Comparison of ENCODE assay signal across 8 cellular contexts in genomic region chr1:227793948-227794812, GRCh38. TPM values are rescaled to one million over a fixed set of nuclear protein-coding genes. Genes with fewer than 3 reads are reported as not detected.
A peak's percentile ranks its signal among the peaks of the same experiment; 100 is the strongest.
DNase-seq lines count a peak whose midpoint lies in the region; ATAC-seq and TF ChIP-seq lines count a peak whose summit lies in the region.

No MANE protein-coding gene starts in this region.

- H3K79me2 ChIP-seq in hepatocyte (no peaks in the 10 kb centered on the region), MM.1S (ENCODE audit: low read length) (no peaks in the 10 kb centered on the region)

- intact Hi-C loops in ascending aorta (cut with DNase I): no loop called here

- H3K4me2 ChIP-seq in hepatocyte: peak overlapping the region; percentile 59
- H3K4me2 ChIP-seq in MM.1S (ENCODE audit: low read depth, low read length): no peak overlapping the region

- CTCF ChIA-PET in HEK293 (lab: Yijun Ruan, JAX): interaction anchor here (0.6 to 1.2 kb wide), 2 partner anchors 12 to 32 kb away, joined by 3 to 4 read pairs; no protein-coding TSS in a partner anchor

- no peak overlapping the region for H3K9ac ChIP-seq in MM.1S (ENCODE audit: low read length)

- no peaks in the 10 kb centered on the region for H4K20me1 ChIP-seq in hepatocyte (ENCODE audit: insufficient read depth, poor library complexity, severe bottlenecking)
- no peaks in the 10 kb centered on the region for H4K20me1 ChIP-seq in MM.1S (ENCODE audit: insufficient read depth, low read length)

- no peaks in the 10 kb centered on the region for H3F3A ChIP-seq in MM.1S (ENCODE audit: insufficient read depth, low read length)

- H3K4me3 ChIP-seq in HEK293 (ENCODE audit: low read depth, low read length) (no peak overlapping the region), ascending aorta (no peak overlapping the region), hepatocyte (no peak overlapping the region), thoracic aorta (peak overlapping the region; percentile 24), MM.1S (ENCODE audit: low read length) (no peak overlapping the region)

- peak in 1 of 2 donors; percentile 80 for DNase-seq in ascending aorta (ENCODE audit: low spot score in 2 of 2)
- peak; percentile 60 for DNase-seq in hepatocyte (ENCODE audit: low spot score)
- no peak for DNase-seq in thoracic aorta (ENCODE audit: low spot score)
- DNase-seq in SIG-M5 (lab: John Stamatoyannopoulos, UW): no peak
- DNase-seq in MM.1S: no peak
- DNase-seq in NCI-H2227 (lab: John Stamatoyannopoulos, UW; ENCODE audit: unreplicated experiment): no peak
- no peak for DNase-seq in activated gamma-delta T cell treated with Interleukin-2 at 50 U/mL for 16 hours

- H3K4me1 ChIP-seq in HEK293 (ENCODE audit: control insufficient read depth, insufficient read depth, low read length) (no peaks in the 10 kb centered on the region), ascending aorta (peaks cover 8 to 13% of the 10 kb centered on the region in 2 donors), hepatocyte (ENCODE audit: insufficient read depth) (peaks cover 22% of the 10 kb centered on the region), thoracic aorta (ENCODE audit: control insufficient read depth in 1 of 2, low read depth in 2 of 2) (peaks cover 6 to 14% of the 10 kb centered on the region in 2 donors), MM.1S (ENCODE audit: low read length) (no peaks in the 10 kb centered on the region)

- POLR2A ChIA-PET in HEK293 (lab: Yijun Ruan, JAX): no interaction called here

- no peak for ATAC-seq in thoracic aorta (ENCODE audit: insufficient number of reproducible peaks, low FRiP score, low read depth)

- H2AFZ ChIP-seq in hepatocyte (no peak overlapping the region), MM.1S (ENCODE audit: low read length) (no peak overlapping the region)

- WGBS in hepatocyte (ENCODE audit: low lambda C conversion rate, missing lambda C conversion rate): 38% methylated on average over 12 of the region's 12 CpGs

- H3K9me2 ChIP-seq in hepatocyte (replicated peaks; ENCODE audit: insufficient read depth) (no peaks in the 10 kb centered on the region), MM.1S (replicated peaks; ENCODE audit: insufficient read depth, low read length) (no peaks in the 10 kb centered on the region)

- H3K27me3 ChIP-seq in ascending aorta (no peaks in the 10 kb centered on the region), hepatocyte (no peaks in the 10 kb centered on the region), thoracic aorta (replicated peaks; ENCODE audit: insufficient read depth) (no peaks in the 10 kb centered on the region), MM.1S (replicated peaks; ENCODE audit: insufficient read depth, low read length) (no peaks in the 10 kb centered on the region)

- H3K9me3 ChIP-seq in HEK293 (ENCODE audit: control insufficient read depth, insufficient read depth, low read depth, low read length) (no peaks in the 10 kb centered on the region), ascending aorta (no peaks in the 10 kb centered on the region), hepatocyte (ENCODE audit: low read depth) (no peaks in the 10 kb centered on the region), thoracic aorta (no peaks in the 10 kb centered on the region), MM.1S (replicated peaks; ENCODE audit: insufficient read depth, low read length) (no peaks in the 10 kb centered on the region)

- H3K27ac ChIP-seq in HEK293 (ENCODE audit: extremely low read depth, low read depth, low read length) (no peak overlapping the region), ascending aorta (peak overlapping the region; percentile 9 to 33), hepatocyte (peak overlapping the region; percentile 92), thoracic aorta (peak overlapping the region in 1 of 2 donors; percentile 25), MM.1S (ENCODE audit: low read length) (no peak overlapping the region)

- TF ChIP-seq CTCF in HEK293 (tag by site-specific recombination; IDR thresholded peaks at IDR 0.05) (no peak), ascending aorta (IDR thresholded peaks at IDR 0.05) (no peak), hepatocyte (IDR thresholded peaks at IDR 0.05; ENCODE audit: poor library complexity) (no peak), thoracic aorta (IDR thresholded peaks at IDR 0.05) (no peak), MM.1S (IDR thresholded peaks at IDR 0.05; ENCODE audit: low read length) (no peak)

- H3K36me3 ChIP-seq in HEK293 (ENCODE audit: control insufficient read depth in 2 of 2, insufficient read depth in 1 of 2, low read length in 2 of 2) (no peaks in the 10 kb centered on the region), ascending aorta (no peaks in the 10 kb centered on the region), hepatocyte (replicated peaks; ENCODE audit: insufficient read depth, low read depth) (no peaks in the 10 kb centered on the region), thoracic aorta (no peaks in the 10 kb centered on the region), MM.1S (replicated peaks; ENCODE audit: insufficient read depth, low read length) (no peaks in the 10 kb centered on the region)

TF ChIP-seq in HEK293, 187 proteins besides CTCF, POLR2A, EP300 and RAD21 (continues in another document):
- peak; percentile 65; the same call in 1 of the 2 replicates for TF ChIP-seq HIC1 (tag by site-specific recombination; IDR thresholded peaks at IDR 0.05)
- peak; percentile 55; the same call in 1 of the 2 replicates for TF ChIP-seq ZNF423 (tag by site-specific recombination; IDR thresholded peaks at IDR 0.05)
- no peak for TF ChIP-seq ZFP3 (tag by site-specific recombination; IDR thresholded peaks at IDR 0.05; ENCODE audit: low read depth)
- TF ChIP-seq IKZF3 (tag by site-specific recombination; IDR thresholded peaks at IDR 0.05): peak; percentile 77
- 0 out of 2 replicates have a peak, but pooled peaks have one; percentile 60 for TF ChIP-seq MZF1 (tag by site-specific recombination; IDR thresholded peaks at IDR 0.05; ENCODE audit: borderline replicate concordance)
- TF ChIP-seq ZNF157 (tag by site-specific recombination; IDR thresholded peaks at IDR 0.05): 0 out of 2 replicates have a peak, but pooled peaks have one; percentile 33
- TF ChIP-seq HOXC10 (CRISPR knock-in tag; IDR thresholded peaks at IDR 0.05): no peak
- no peak for TF ChIP-seq ZNF529 (tag by site-specific recombination; IDR thresholded peaks at IDR 0.05; ENCODE audit: insufficient replicate concordance)
- peak; percentile 100 for TF ChIP-seq ZIC2 (tag by site-specific recombination; IDR thresholded peaks at IDR 0.05)
- TF ChIP-seq KLF9 (tag by site-specific recombination; IDR thresholded peaks at IDR 0.05; ENCODE audit: low read depth): no peak
- no peak for TF ChIP-seq ZNF221 (tag by site-specific recombination; IDR thresholded peaks at IDR 0.05; ENCODE audit: borderline replicate concordance)
- TF ChIP-seq BCL6B (tag by site-specific recombination; IDR thresholded peaks at IDR 0.05): no peak
- TF ChIP-seq PBX3 (CRISPR knock-in tag; IDR thresholded peaks at IDR 0.05): no peak

RNA-seq across cellular contexts. Expression of gene PRSS38, which starts 21.3 kb away (rescaled TPM):
- not detected for total RNA-seq in ascending aorta
- not detected in 2 replicates for total RNA-seq in hepatocyte
- polyA plus RNA-seq in hepatocyte: not detected in 2 replicates
- total RNA-seq in thoracic aorta: not detected

RNA-seq across cellular contexts. Expression of gene SNAP47, which starts 58.9 kb away (rescaled TPM):
- 54.0 TPM for total RNA-seq in ascending aorta
- 41.5 and 42.6 TPM in 2 replicates for total RNA-seq in hepatocyte
- 42.7 and 49.6 TPM in 2 replicates for polyA plus RNA-seq in hepatocyte
- total RNA-seq in thoracic aorta: 10 to 100 TPM; 26.3 to 42.4 TPM

RNA-seq across cellular contexts. Expression of gene JMJD4, which starts 59.1 kb away (rescaled TPM):
- total RNA-seq in ascending aorta (10.6 TPM), hepatocyte (21.3 and 22.2 TPM in 2 replicates), thoracic aorta (10 to 100 TPM; 19.4 to 24.2 TPM)
- polyA plus RNA-seq in hepatocyte: 31.2 and 32.9 TPM in 2 replicates

Comparison
In these comparisons a context has a peak if more than half of its experiments do, and no peak if none do; other contexts are left out.
1. H3K27ac ChIP-seq: peak in ascending aorta (2 of 2) and hepatocyte (single experiment); none in HEK293 (single experiment) and MM.1S (single experiment).